Comparison of ENCODE assay signal across 1 cellular context in genomic region chr3:12993022-12993622, GRCh38.
TF ChIP-seq lines count a peak whose summit lies in the region.

No MANE protein-coding gene starts in this region.

TF ChIP-seq in H1, 55 proteins besides CTCF, POLR2A, EP300 and RAD21 (continued from another document):
- TF ChIP-seq, protein P1, sequence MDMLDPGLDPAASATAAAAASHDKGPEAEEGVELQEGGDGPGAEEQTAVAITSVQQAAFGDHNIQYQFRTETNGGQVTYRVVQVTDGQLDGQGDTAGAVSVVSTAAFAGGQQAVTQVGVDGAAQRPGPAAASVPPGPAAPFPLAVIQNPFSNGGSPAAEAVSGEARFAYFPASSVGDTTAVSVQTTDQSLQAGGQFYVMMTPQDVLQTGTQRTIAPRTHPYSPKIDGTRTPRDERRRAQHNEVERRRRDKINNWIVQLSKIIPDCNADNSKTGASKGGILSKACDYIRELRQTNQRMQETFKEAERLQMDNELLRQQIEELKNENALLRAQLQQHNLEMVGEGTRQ (IDR thresholded peaks at IDR 0.05; ENCODE audit: low read length) = 0 out of 2 replicates have a peak, but pooled peaks have one; percentile 29
- TF ChIP-seq HDAC2 (IDR thresholded peaks at IDR 0.05; ENCODE audit: borderline replicate concordance in 1 of 2, low read depth in 2 of 2, low read length in 2 of 2) (no peak), POLR2AphosphoS5 (IDR thresholded peaks at IDR 0.05; ENCODE audit: low read depth, low read length) (no peak), ASH2L (IDR thresholded peaks at IDR 0.05; ENCODE audit: low read length) (peak; percentile 29), RXRA (IDR thresholded peaks at IDR 0.05; ENCODE audit: insufficient read depth, low read depth, low read length) (no peak), CBX8 (IDR thresholded peaks at IDR 0.05; ENCODE audit: borderline replicate concordance, low read depth, low read length) (no peak), TAF1 (IDR thresholded peaks at IDR 0.05; ENCODE audit: low read depth, low read length) (peak; percentile 34; the same call in 1 of the 2 replicates), TBP (IDR thresholded peaks at IDR 0.05; ENCODE audit: low read depth, low read length) (0 out of 2 replicates have a peak, but pooled peaks have one; percentile 6)
- TF ChIP-seq, protein P2, sequence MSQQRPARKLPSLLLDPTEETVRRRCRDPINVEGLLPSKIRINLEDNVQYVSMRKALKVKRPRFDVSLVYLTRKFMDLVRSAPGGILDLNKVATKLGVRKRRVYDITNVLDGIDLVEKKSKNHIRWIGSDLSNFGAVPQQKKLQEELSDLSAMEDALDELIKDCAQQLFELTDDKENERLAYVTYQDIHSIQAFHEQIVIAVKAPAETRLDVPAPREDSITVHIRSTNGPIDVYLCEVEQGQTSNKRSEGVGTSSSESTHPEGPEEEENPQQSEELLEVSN (IDR thresholded peaks at IDR 0.05) = 0 out of 2 replicates have a peak, but pooled peaks have one; percentile 14
